In genomic region chr6:152948150-152948768, GRCh38 we compare ENCODE assay signal across 8 cellular contexts. TPM values are rescaled to one million over a fixed set of nuclear protein-coding genes. Genes with fewer than 3 reads are reported as not detected.
A peak's percentile ranks its signal among the peaks of the same experiment; 100 is the strongest.
DNase-seq lines count a peak whose midpoint lies in the region; ATAC-seq, FAIRE-seq and TF ChIP-seq lines count a peak whose summit lies in the region.

No MANE protein-coding gene starts in this region.

- CTCF ChIA-PET in A549 (lab: Yijun Ruan, JAX), result interaction anchor here (0.8 to 5.7 kb wide), 24 partner anchors 9 to 656 kb away, joined by 3 to 43 read pairs (median 4); partner anchors contain the start of gene VIP

- H3K79me2 ChIP-seq in Loucy (ENCODE audit: insufficient read depth, low read length), result no peaks in the 10 kb centered on the region

- TF ChIP-seq EP300 in A549 (IDR thresholded peaks at IDR 0.05), result no peak

- no peaks in the 10 kb centered on the region for H3K9me2 ChIP-seq in Loucy (replicated peaks; ENCODE audit: low read depth, low read length)

- FAIRE-seq in A549 (lab: Jason Lieb, UNC) (no peak), TTC549 (lab: Jason Lieb, UNC) (peak; percentile 54)

- no peak for TF ChIP-seq POLR2A in A549 (IDR thresholded peaks at IDR 0.05; ENCODE audit: low read length)

- WGBS in A549 (ENCODE audit: missing lambda C conversion rate), result 10% methylated on average over 9 of the region's 9 CpGs

- in situ Hi-C loops in HAP-1 (cut with MboI; ENCODE audit: low sequenced_read_pairs), result no loop called here

- no peaks in the 10 kb centered on the region for H3K36me3 ChIP-seq in GM06990 (ENCODE audit: control insufficient read depth, insufficient read depth, low read length)
- H3K36me3 ChIP-seq in HAP-1 (replicated peaks), result no peaks in the 10 kb centered on the region
- no peaks in the 10 kb centered on the region for H3K36me3 ChIP-seq in Loucy (ENCODE audit: insufficient read depth, low read length)

- H3K4me1 ChIP-seq in A549 (peaks cover 11% of the 10 kb centered on the region; the same call in 1 of the 3 replicates), HAP-1 (peaks cover 5% of the 10 kb centered on the region; the same call in 1 of the 2 replicates), Loucy (ENCODE audit: insufficient read depth, low read length, poor library complexity, severe bottlenecking) (peaks cover 6% of the 10 kb centered on the region)

- POLR2A ChIA-PET in A549 (lab: Yijun Ruan, JAX), result no interaction called here

- no peak overlapping the region for H3K27ac ChIP-seq in A549

- H3K4me2 ChIP-seq in A549 (peak overlapping the region; percentile 66), Loucy (ENCODE audit: low read depth, low read length, poor library complexity, severe bottlenecking) (peak overlapping the region; percentile 62)

- H3K4me3 ChIP-seq in A549, result no peak overlapping the region
- no peak overlapping the region for H3K4me3 ChIP-seq in GM06990 (replicated peaks; ENCODE audit: low read depth, low read length)
- H3K4me3 ChIP-seq in HAP-1, result no peak overlapping the region
- H3K4me3 ChIP-seq in Loucy (ENCODE audit: low read length, poor library complexity, severe bottlenecking), result peak overlapping the region; percentile 57

- ATAC-seq in A549, result peak; percentile 73 to 92

- H3K9ac ChIP-seq in Loucy (ENCODE audit: low read depth, low read length, poor library complexity, severe bottlenecking), result no peak overlapping the region

- TF ChIP-seq CTCF in A549 (IDR thresholded peaks at IDR 0.05) (peak; percentile 68), GM06990 (IDR thresholded peaks at IDR 0.05; ENCODE audit: insufficient read depth, low read length, poor library complexity, severe bottlenecking) (peak; percentile 55), Loucy (conservative IDR thresholded peaks at IDR 0.05; ENCODE audit: low read length) (peak; percentile 94)

- peak; percentile 7 to 43 for DNase-seq in A549 (ENCODE audit: low read depth in 1 of 2, low spot score in 1 of 2)
- DNase-seq in GM06990 (ENCODE audit: extremely low read depth, insufficient read length), result no peak
- DNase-seq in HAP-1 (ENCODE audit: low spot score in 2 of 2), result peak; percentile 30 to 62
- DNase-seq in germinal center (ENCODE audit: low spot score), result peak; percentile 18
- DNase-seq in pulmonary artery endothelial cell (ENCODE audit: low read depth, low spot score), result peak; percentile 8
- no peak for DNase-seq in mesenteric fat pad (ENCODE audit: low spot score)

- TF ChIP-seq RAD21 in A549 (conservative IDR thresholded peaks at IDR 0.05 in 1 of 2, IDR thresholded peaks at IDR 0.05 in 1 of 2), result peak; percentile 76 to 78

- H3F3A ChIP-seq in Loucy (ENCODE audit: low read depth), result no peaks in the 10 kb centered on the region

- H3K27me3 ChIP-seq in GM06990 (replicated peaks; ENCODE audit: control insufficient read depth, insufficient read depth, low read length), result no peaks in the 10 kb centered on the region; the same call in 1 of the 2 replicates
- peaks cover 2% of the 10 kb centered on the region for H3K27me3 ChIP-seq in HAP-1 (ENCODE audit: low read depth)
- H3K27me3 ChIP-seq in Loucy (ENCODE audit: insufficient read depth, low read length, poor library complexity, severe bottlenecking), result no peaks in the 10 kb centered on the region

- H2AFZ ChIP-seq in Loucy (ENCODE audit: low read length), result peak overlapping the region; percentile 87

- H3K9me3 ChIP-seq in A549 (no peaks in the 10 kb centered on the region), HAP-1 (no peaks in the 10 kb centered on the region), Loucy (ENCODE audit: insufficient read depth, low read depth, low read length) (no peaks in the 10 kb centered on the region)

- no peaks in the 10 kb centered on the region for H4K20me1 ChIP-seq in Loucy (ENCODE audit: insufficient read depth, low read length, poor library complexity, severe bottlenecking)

TF ChIP-seq in A549, 52 proteins besides CTCF, POLR2A, EP300 and RAD21:
- TF ChIP-seq SMC3 (IDR thresholded peaks at IDR 0.05) (peak; percentile 79), RARB (CRISPR knock-in tag; IDR thresholded peaks at IDR 0.05) (no peak), KDM1A (IDR thresholded peaks at IDR 0.05; ENCODE audit: low read depth) (no peak)
TF ChIP-seq in A549: peak in this region for 1.

RNA-seq across cellular contexts. Expression of gene FBXO5, which starts 34.6 kb away (rescaled TPM):
- 20.7 and 29.2 TPM in 2 replicates for polyA plus RNA-seq in A549 (2011; rRNA removed)
- 9.0 and 10.1 TPM in 2 replicates for polyA plus RNA-seq in A549 (2012; cell fraction: cytosol; rRNA removed)
- polyA plus RNA-seq in A549 (2012; cell fraction: nucleus; rRNA removed), result 5.5 and 5.9 TPM in 2 replicates
- 14.3 to 17.2 TPM (median 15.5 TPM) in 3 replicates for polyA plus RNA-seq in A549 (2017; fragmentation: RNase III; extraction: RNeasy Plus Mini Kit Qiagen cat#74134 plus additional on column Dnase treatment)
- 5.5 and 6.3 TPM in 2 replicates for polyA minus RNA-seq in A549 (2011; rRNA and poly(A)+ RNA removed)
- total RNA-seq in pulmonary artery endothelial cell, result 13.7 and 21.6 TPM in 2 replicates
- 3.4 TPM for total RNA-seq in mesenteric fat pad

RNA-seq across cellular contexts. Expression of gene MTRF1L, which starts 54.2 kb away (rescaled TPM):
- 17.0 and 22.6 TPM in 2 replicates for polyA plus RNA-seq in A549 (2011; rRNA removed)
- 4.7 and 5.2 TPM in 2 replicates for polyA plus RNA-seq in A549 (2012; cell fraction: cytosol; rRNA removed)
- polyA plus RNA-seq in A549 (2012; cell fraction: nucleus; rRNA removed), result 2.7 and 4.2 TPM in 2 replicates
- 14.3 to 15.0 TPM (median 15.0 TPM) in 3 replicates for polyA plus RNA-seq in A549 (2017; fragmentation: RNase III; extraction: RNeasy Plus Mini Kit Qiagen cat#74134 plus additional on column Dnase treatment)
- 7.5 and 10.1 TPM in 2 replicates for polyA minus RNA-seq in A549 (2011; rRNA and poly(A)+ RNA removed)
- 21.1 and 27.1 TPM in 2 replicates for total RNA-seq in pulmonary artery endothelial cell
- 28.6 TPM for total RNA-seq in mesenteric fat pad

Comparison
In these comparisons a context has a peak if more than half of its experiments do, and no peak if none do; other contexts are left out.
1. DNase-seq: peak in A549 (2 of 2), HAP-1 (2 of 2), germinal center (single experiment) and pulmonary artery endothelial cell (single experiment); none in GM06990 (single experiment) and mesenteric fat pad (single experiment).
2. Peak in every context shown above with its lines, with median percentiles within 50 percentile points of each other: CTCF ChIP-seq.